Comparison of ENCODE assay signal across 8 cellular contexts in genomic region chr12:20369164-20370000, GRCh38. TPM values are rescaled to one million over a fixed set of nuclear protein-coding genes. Genes with fewer than 3 reads are reported as not detected.
DNase-seq lines count a peak whose midpoint lies in the region; ATAC-seq and TF ChIP-seq lines count a peak whose summit lies in the region.

No MANE protein-coding gene starts in this region.

- no peak for ATAC-seq in HG03135 (IDR thresholded peaks at IDR 0.05; ENCODE audit: unreplicated experiment)

- no peaks in the 10 kb centered on the region for H3K36me3 Mint-ChIP-seq in activated T-helper 2 cell treated with anti-CD3 and anti-CD28 coated beads, Interferon-gamma antibody, Interleukin-2, Interleukin-4, amounts not matched to agents 10 μg/mL and 5 μg/mL and 100 μg/mL, durations not matched to agents 14 hours and 24 hours and 36 hours (ENCODE audit: low read depth)
- no peaks in the 10 kb centered on the region for H3K36me3 Mint-ChIP-seq in glutamatergic neuron (ENCODE audit: unreplicated experiment)
- H3K36me3 Mint-ChIP-seq in neural progenitor cell: peaks cover 2% of the 10 kb centered on the region

- no peak overlapping the region for H3K27ac ChIP-seq in neural progenitor cell

- peaks cover 44% of the 10 kb centered on the region for H3K27me3 Mint-ChIP-seq in activated T-helper 2 cell treated with anti-CD3 and anti-CD28 coated beads, Interferon-gamma antibody, Interleukin-2, Interleukin-4, amounts not matched to agents 10 μg/mL and 5 μg/mL and 100 μg/mL, durations not matched to agents 14 hours and 24 hours and 36 hours (ENCODE audit: low read depth)
- H3K27me3 Mint-ChIP-seq in glutamatergic neuron (ENCODE audit: unreplicated experiment) (peaks cover 7% of the 10 kb centered on the region), neural progenitor cell (ENCODE audit: insufficient read depth, low read depth) (no peaks in the 10 kb centered on the region)

- H3K27me3 ChIP-seq in neural progenitor cell: peaks cover 49% of the 10 kb centered on the region

- no peaks in the 10 kb centered on the region for H3K4me1 ChIP-seq in neural progenitor cell

- no peaks in the 10 kb centered on the region for H3K9me3 Mint-ChIP-seq in activated T-helper 2 cell treated with anti-CD3 and anti-CD28 coated beads, Interferon-gamma antibody, Interleukin-2, Interleukin-4, amounts not matched to agents 10 μg/mL and 5 μg/mL and 100 μg/mL, durations not matched to agents 14 hours and 24 hours and 36 hours
- H3K9me3 Mint-ChIP-seq in glutamatergic neuron (ENCODE audit: unreplicated experiment) (peaks cover 7% of the 10 kb centered on the region), neural progenitor cell (no peaks in the 10 kb centered on the region)

- DNase-seq in C1 segment of cervical spinal cord (lab: John Stamatoyannopoulos, UW) (peak in 10 of 14 donors; percentile 31 to 82 (median 54)), HuH-7.5 (ENCODE audit: low spot score) (peak; percentile 51), glutamatergic neuron (peak; percentile 75), neural progenitor cell (ENCODE audit: low spot score) (peak; percentile 77), NCI-H446 treated with DMSO at 0.1 percent for 48 hours (lab: John Stamatoyannopoulos, UW) (no peak), GDM1 (lab: John Stamatoyannopoulos, UW) (no peak)
- no peak for DNase-seq in activated T-helper 2 cell treated with anti-CD3 and anti-CD28 coated beads, Interferon-gamma antibody, Interleukin-2, Interleukin-4, amounts not matched to agents 10 μg/mL and 5 μg/mL and 100 μg/mL, durations not matched to agents 14 hours and 24 hours and 36 hours (ENCODE audit: low spot score)

- peaks cover 22% of the 10 kb centered on the region for H3F3A ChIP-seq in neural progenitor cell (ENCODE audit: low read depth)

- no peak for TF ChIP-seq CTCF in glutamatergic neuron (IDR thresholded peaks at IDR 0.05; ENCODE audit: partially characterized antibody, unreplicated experiment)
- peak; percentile 2 for TF ChIP-seq CTCF in neural progenitor cell (IDR thresholded peaks at IDR 0.05)

- H3K9me3 ChIP-seq in neural progenitor cell (ENCODE audit: low read depth): no peaks in the 10 kb centered on the region

- peak overlapping the region; percentile 94 for H2AFZ ChIP-seq in neural progenitor cell (replicated peaks)

- no peaks in the 10 kb centered on the region for H4K20me1 ChIP-seq in neural progenitor cell (ENCODE audit: low read depth)

- peak overlapping the region; percentile 57 for H3K4me3 ChIP-seq in neural progenitor cell

- H3K9ac ChIP-seq in neural progenitor cell: no peak overlapping the region

- no peak overlapping the region for H3K27ac Mint-ChIP-seq in activated T-helper 2 cell treated with anti-CD3 and anti-CD28 coated beads, Interferon-gamma antibody, Interleukin-2, Interleukin-4, amounts not matched to agents 10 μg/mL and 5 μg/mL and 100 μg/mL, durations not matched to agents 14 hours and 24 hours and 36 hours
- no peak overlapping the region for H3K27ac Mint-ChIP-seq in glutamatergic neuron (ENCODE audit: unreplicated experiment)
- peak overlapping the region; percentile 86 for H3K27ac Mint-ChIP-seq in neural progenitor cell

- H3K4me3 Mint-ChIP-seq in activated T-helper 2 cell treated with anti-CD3 and anti-CD28 coated beads, Interferon-gamma antibody, Interleukin-2, Interleukin-4, amounts not matched to agents 10 μg/mL and 5 μg/mL and 100 μg/mL, durations not matched to agents 14 hours and 24 hours and 36 hours (ENCODE audit: low read depth): peak overlapping the region; percentile 8
- H3K4me3 Mint-ChIP-seq in glutamatergic neuron (ENCODE audit: unreplicated experiment): peak overlapping the region; percentile 96
- peak overlapping the region; percentile 96 for H3K4me3 Mint-ChIP-seq in neural progenitor cell

- intact Hi-C loops in activated T-helper 2 cell treated with anti-CD3 and anti-CD28 coated beads, Interferon-gamma antibody, Interleukin-2, Interleukin-4, amounts not matched to agents 10 μg/mL and 5 μg/mL and 100 μg/mL, durations not matched to agents 14 hours and 24 hours and 36 hours (cut with micrococcal nuclease): no loop called here

- H3K4me2 ChIP-seq in neural progenitor cell: peak overlapping the region; percentile 96

- H3K36me3 ChIP-seq in neural progenitor cell: no peaks in the 10 kb centered on the region

- H3K4me1 Mint-ChIP-seq in activated T-helper 2 cell treated with anti-CD3 and anti-CD28 coated beads, Interferon-gamma antibody, Interleukin-2, Interleukin-4, amounts not matched to agents 10 μg/mL and 5 μg/mL and 100 μg/mL, durations not matched to agents 14 hours and 24 hours and 36 hours (ENCODE audit: low read depth): no peaks in the 10 kb centered on the region
- H3K4me1 Mint-ChIP-seq in glutamatergic neuron (ENCODE audit: low read depth, unreplicated experiment) (peaks cover 3% of the 10 kb centered on the region), neural progenitor cell (peaks cover 22% of the 10 kb centered on the region)

- no peaks in the 10 kb centered on the region for H3K79me2 ChIP-seq in neural progenitor cell (ENCODE audit: low read depth)

RNA-seq across cellular contexts. Expression of gene PDE3A, which starts 1.0 kb away (rescaled TPM):
- total RNA-seq in activated T-helper 2 cell treated with anti-CD3 and anti-CD28 coated beads, Interferon-gamma antibody, Interleukin-2, Interleukin-4, amounts not matched to agents 10 μg/mL and 5 μg/mL and 100 μg/mL, durations not matched to agents 14 hours and 24 hours and 36 hours: 0.07 and 0.14 TPM in 2 replicates
- total RNA-seq in glutamatergic neuron (ENCODE audit: unreplicated experiment) (1.3 TPM), neural progenitor cell (ENCODE audit: low replicate concordance) (0.22 and 0.47 TPM in 2 replicates)

Comparison
In these comparisons a context has a peak if more than half of its experiments do, and no peak if none do; other contexts are left out.
1. DNase-seq: peak in C1 segment of cervical spinal cord (10 of 14), HuH-7.5 (single experiment), glutamatergic neuron (single experiment) and neural progenitor cell (single experiment); none in activated T-helper 2 cell treated with anti-CD3 and anti-CD28 coated beads, Interferon-gamma antibody, Interleukin-2, Interleukin-4, amounts not matched to agents 10 μg/mL and 5 μg/mL and 100 μg/mL, durations not matched to agents 14 hours and 24 hours and 36 hours (single experiment), NCI-H446 treated with DMSO at 0.1 percent for 48 hours (single experiment) and GDM1 (single experiment).
2. H3K4me3 Mint-ChIP-seq: peak in every context shown above with its lines; median percentile 96 in glutamatergic neuron; 96 in neural progenitor cell; 8 in activated T-helper 2 cell treated with anti-CD3 and anti-CD28 coated beads, Interferon-gamma antibody, Interleukin-2, Interleukin-4, amounts not matched to agents 10 μg/mL and 5 μg/mL and 100 μg/mL, durations not matched to agents 14 hours and 24 hours and 36 hours.